1 cellular context compared by ENCODE assay signal in genomic region chr13:101845501-101846012, GRCh38.
TF ChIP-seq lines count a peak whose summit lies in the region.

No MANE protein-coding gene starts in this region.

TF ChIP-seq in HepG2, 621 proteins besides CTCF, POLR2A, EP300 and RAD21 (continued from another document):
- TF ChIP-seq HMGXB3 (CRISPR knock-in tag; IDR thresholded peaks at IDR 0.05; ENCODE audit: borderline replicate concordance) (no peak), ZNF766 (CRISPR knock-in tag; IDR thresholded peaks at IDR 0.05; ENCODE audit: borderline replicate concordance) (no peak), THRA (CRISPR knock-in tag; IDR thresholded peaks at IDR 0.05; ENCODE audit: borderline replicate concordance) (no peak), ZNF704 (CRISPR knock-in tag; IDR thresholded peaks at IDR 0.05; ENCODE audit: borderline replicate concordance) (no peak), ISX (CRISPR knock-in tag; conservative IDR thresholded peaks at IDR 0.05) (no peak)
TF ChIP-seq in HepG2: peak in this region for 0.
